In genomic region chr6:6724319-6725119, GRCh38 we compare ENCODE assay signal across 8 cellular contexts.
DNase-seq lines count a peak whose midpoint lies in the region; ATAC-seq and TF ChIP-seq lines count a peak whose summit lies in the region.

No MANE protein-coding gene starts in this region.

- peak; percentile 79 for DNase-seq in GM10266 (ENCODE audit: extremely low spot score)
- DNase-seq in LHCN-M2 (ENCODE audit: low read depth): peak; percentile 73
- peak; percentile 23 for DNase-seq in T follicular helper cell (ENCODE audit: low read depth)
- peak in 40 of 58 donors; percentile 13 to 68 (median 38) for DNase-seq in anterior cingulate cortex (lab: John Stamatoyannopoulos, UW)
- DNase-seq in right cardiac atrium: peak; percentile 78 to 94 (median 84)
- DNase-seq in psoas muscle: peak; percentile 70 to 84

- no peaks in the 10 kb centered on the region for H3K9me3 ChIP-seq in right cardiac atrium (ENCODE audit: control insufficient read depth, low read length)
- no peaks in the 10 kb centered on the region for H3K9me3 ChIP-seq in psoas muscle

- peak overlapping the region; percentile 26 for H3K4me3 ChIP-seq in right cardiac atrium (ENCODE audit: low read length)
- H3K4me3 ChIP-seq in psoas muscle: peak overlapping the region; percentile 62

- WGBS in right cardiac atrium: 8% methylated on average over 33 of the region's 33 CpGs
- WGBS in psoas muscle, 3 donors: 6 to 8% (median 7%) methylated on average over 33 of the region's 33 CpGs

- H3K27ac ChIP-seq in right cardiac atrium (ENCODE audit: low read length): peak overlapping the region; percentile 89
- H3K27ac ChIP-seq in psoas muscle: peak overlapping the region; percentile 88

- ATAC-seq in right cardiac atrium (peak; percentile 90), psoas muscle (peak; percentile 91 to 96 (median 92)), HG03039 (IDR thresholded peaks at IDR 0.05; ENCODE audit: unreplicated experiment) (no peak), HG03139 (IDR thresholded peaks at IDR 0.05; ENCODE audit: unreplicated experiment) (no peak)

- peak; percentile 66 for TF ChIP-seq CTCF in GM10266 (IDR thresholded peaks at IDR 0.05; ENCODE audit: control insufficient read depth, insufficient read depth, low read depth, missing control alignments)
- peak; percentile 73 for TF ChIP-seq CTCF in psoas muscle (IDR thresholded peaks at IDR 0.05)

- H3K36me3 ChIP-seq in psoas muscle (ENCODE audit: insufficient read depth in 1 of 2, low read depth in 1 of 2): no peaks in the 10 kb centered on the region

- H3K4me1 ChIP-seq in right cardiac atrium (ENCODE audit: control insufficient read depth, insufficient read depth, low read length) (peaks cover 12% of the 10 kb centered on the region), psoas muscle (peaks cover 15% of the 10 kb centered on the region)

- intact Hi-C loops in right cardiac atrium (cut with DNase I): loop anchor here (5.0 to 10.0 kb wide), 5 partner anchors 37 to 520 kb away; partner anchors contain the start of gene RREB1 (in 1 of the 4)
- intact Hi-C loops in psoas muscle (cut with DNase I): loop anchor here (2.0 to 5.0 kb wide), 2 partner anchors 518 to 520 kb away; no protein-coding TSS in a partner anchor

- H3K27me3 ChIP-seq in right cardiac atrium (ENCODE audit: control insufficient read depth, insufficient read depth) (no peaks in the 10 kb centered on the region), psoas muscle (ENCODE audit: insufficient read depth in 3 of 3, low read length in 2 of 3) (no peaks in the 10 kb centered on the region)

Comparison
In these comparisons a context has a peak if more than half of its experiments do, and no peak if none do; other contexts are left out.
1. DNase-seq: peak in every context shown above with its lines; median percentile 84 in right cardiac atrium; 79 in GM10266; 77 in psoas muscle; 73 in LHCN-M2; 38 in anterior cingulate cortex; 23 in T follicular helper cell.
2. ATAC-seq: peak in right cardiac atrium (2 of 2) and psoas muscle (4 of 4); none in HG03039 (single experiment) and HG03139 (single experiment).